3 cellular contexts compared by ENCODE assay signal in genomic region chr6:73941892-73942291, GRCh38.
TF ChIP-seq lines count a peak whose summit lies in the region.

No MANE protein-coding gene starts in this region.

TF ChIP-seq in A549, 52 proteins besides CTCF, POLR2A, EP300 and RAD21:
- peak; percentile 15 for TF ChIP-seq MAFK (IDR thresholded peaks at IDR 0.05; ENCODE audit: partially characterized antibody)
- no peak for TF ChIP-seq MYC (IDR thresholded peaks at IDR 0.05; ENCODE audit: borderline replicate concordance, low read length)
- no peak for TF ChIP-seq PHF8 (IDR thresholded peaks at IDR 0.05; ENCODE audit: borderline replicate concordance, low read depth)
- no peak for TF ChIP-seq ATOH8 (CRISPR knock-in tag; IDR thresholded peaks at IDR 0.05; ENCODE audit: low read depth)
- no peak for TF ChIP-seq EHMT2 (IDR thresholded peaks at IDR 0.05; ENCODE audit: low read depth)
- no peak for TF ChIP-seq ZNF302 (CRISPR knock-in tag; IDR thresholded peaks at IDR 0.05)
- no peak for TF ChIP-seq KDM1A (IDR thresholded peaks at IDR 0.05; ENCODE audit: low read depth)

TF ChIP-seq in HCT116, 20 proteins besides CTCF, POLR2A, EP300 and RAD21:
- TF ChIP-seq SRF (IDR thresholded peaks at IDR 0.05; ENCODE audit: low read depth): no peak
- TF ChIP-seq EGR1 (IDR thresholded peaks at IDR 0.05; ENCODE audit: low read depth): no peak
- no peak for TF ChIP-seq ZNF274 (IDR thresholded peaks at IDR 0.05; ENCODE audit: low read depth, low read length)
- TF ChIP-seq EZH2phosphoT487 (IDR thresholded peaks at IDR 0.05; ENCODE audit: borderline replicate concordance): no peak
- TF ChIP-seq SP1 (IDR thresholded peaks at IDR 0.05; ENCODE audit: low read depth): no peak
- TF ChIP-seq FOSL1 (IDR thresholded peaks at IDR 0.05; ENCODE audit: low read depth): no peak
- TF ChIP-seq, protein P1, sequence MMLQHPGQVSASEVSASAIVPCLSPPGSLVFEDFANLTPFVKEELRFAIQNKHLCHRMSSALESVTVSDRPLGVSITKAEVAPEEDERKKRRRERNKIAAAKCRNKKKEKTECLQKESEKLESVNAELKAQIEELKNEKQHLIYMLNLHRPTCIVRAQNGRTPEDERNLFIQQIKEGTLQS (IDR thresholded peaks at IDR 0.05): no peak
- TF ChIP-seq MAX (IDR thresholded peaks at IDR 0.05): no peak
- TF ChIP-seq ZBTB33 (IDR thresholded peaks at IDR 0.05; ENCODE audit: extremely low read depth, insufficient replicate concordance, low read length): no peak
- no peak for TF ChIP-seq POLR2AphosphoS5 (IDR thresholded peaks at IDR 0.05; ENCODE audit: low read depth, low read length)
- no peak for TF ChIP-seq JUND (IDR thresholded peaks at IDR 0.05)
- TF ChIP-seq CEBPB (IDR thresholded peaks at IDR 0.05; ENCODE audit: low read depth): no peak
- no peak for TF ChIP-seq ZFX (IDR thresholded peaks at IDR 0.05)
- TF ChIP-seq EZH2 (IDR thresholded peaks at IDR 0.05): no peak
- no peak for TF ChIP-seq ELF1 (IDR thresholded peaks at IDR 0.05; ENCODE audit: borderline replicate concordance, low read depth)

TF ChIP-seq in K562, 482 proteins besides CTCF, POLR2A, EP300 and RAD21:
- TF ChIP-seq WHSC1 (IDR thresholded peaks at IDR 0.05; ENCODE audit: low read length): no peak
- TF ChIP-seq C11orf30 (IDR thresholded peaks at IDR 0.05; ENCODE audit: low read depth): no peak
- TF ChIP-seq CHCHD3 (CRISPR knock-in tag; IDR thresholded peaks at IDR 0.05): no peak
- TF ChIP-seq ZNF316 (IDR thresholded peaks at IDR 0.05): 0 out of 2 replicates have a peak, but pooled peaks have one; percentile 16
